ENCODE assay signal across 4 cellular contexts in genomic region chr11:128963744-128964340, GRCh38.
TF ChIP-seq lines count a peak whose summit lies in the region.

No MANE protein-coding gene starts in this region.

TF ChIP-seq in SK-N-SH, 30 proteins besides CTCF, POLR2A, EP300 and RAD21:
- TF ChIP-seq SIN3A (IDR thresholded peaks at IDR 0.05; ENCODE audit: borderline replicate concordance, low read depth, low read length) (no peak), SMC3 (IDR thresholded peaks at IDR 0.05; ENCODE audit: low read depth, low read length) (no peak), PBX3 (IDR thresholded peaks at IDR 0.05) (no peak), ELF1 (IDR thresholded peaks at IDR 0.05) (no peak), RXRA (IDR thresholded peaks at IDR 0.05; ENCODE audit: borderline replicate concordance, low read depth) (no peak), RCOR1 (IDR thresholded peaks at IDR 0.05; ENCODE audit: low read length) (no peak), NRF1 (IDR thresholded peaks at IDR 0.05; ENCODE audit: low read depth, low read length) (no peak), IRF3 (IDR thresholded peaks at IDR 0.05; ENCODE audit: low read depth, low read length) (no peak)

TF ChIP-seq in SK-N-SH treated with all-trans-retinoic acid at 6 μM for 48 hours, 23 proteins besides CTCF, POLR2A, EP300 and RAD21:
- TF ChIP-seq ZFP30 (CRISPR knock-in tag; IDR thresholded peaks at IDR 0.05) (no peak), TSHZ2 (CRISPR knock-in tag; IDR thresholded peaks at IDR 0.05) (no peak), PATZ1 (CRISPR knock-in tag; IDR thresholded peaks at IDR 0.05; ENCODE audit: borderline replicate concordance) (no peak), ARNTL (CRISPR knock-in tag; IDR thresholded peaks at IDR 0.05; ENCODE audit: borderline replicate concordance, low read depth) (no peak), ZNF565 (CRISPR knock-in tag; conservative IDR thresholded peaks at IDR 0.05; ENCODE audit: low read depth) (no peak), RARB (CRISPR knock-in tag; IDR thresholded peaks at IDR 0.05) (no peak), BACH2 (CRISPR knock-in tag; IDR thresholded peaks at IDR 0.05; ENCODE audit: borderline replicate concordance) (no peak)

TF ChIP-seq in IMR-90, 13 proteins besides CTCF, POLR2A, EP300 and RAD21:
- no peak for TF ChIP-seq BHLHE40 (IDR thresholded peaks at IDR 0.05; ENCODE audit: low read depth, low read length)
- no peak for TF ChIP-seq RFX5 (IDR thresholded peaks at IDR 0.05; ENCODE audit: low read depth, low read length)
- TF ChIP-seq SMC3 (IDR thresholded peaks at IDR 0.05; ENCODE audit: low read depth, low read length), result no peak
- no peak for TF ChIP-seq CHD1 (IDR thresholded peaks at IDR 0.05; ENCODE audit: low read depth, low read length)
- 0 out of 2 replicates have a peak, but pooled peaks have one; percentile 10 for TF ChIP-seq CEBPB (IDR thresholded peaks at IDR 0.05; ENCODE audit: low read depth, low read length)

TF ChIP-seq in HEK293T, 16 proteins besides CTCF, POLR2A, EP300 and RAD21:
- TF ChIP-seq LEF1 (IDR thresholded peaks at IDR 0.05; ENCODE audit: borderline replicate concordance) (no peak), ELF4 (IDR thresholded peaks at IDR 0.05) (no peak), CTBP1 (IDR thresholded peaks at IDR 0.05; ENCODE audit: borderline replicate concordance) (no peak)
